Comparison of ENCODE assay signal across 10 cellular contexts in genomic region chr10:100715445-100716385, GRCh38. TPM values are rescaled to one million over a fixed set of nuclear protein-coding genes. Genes with fewer than 3 reads are reported as not detected.
DNase-seq lines count a peak whose midpoint lies in the region; ATAC-seq and TF ChIP-seq lines count a peak whose summit lies in the region.
"Had no signal": no experiment of that assay in that cellular context is flagged by ENCODE, and none has a peak within 500 bp of the region (broad histone marks: within the 10 kb centered on the region; RNA-seq: fewer than 3 reads in every experiment).

No MANE protein-coding gene starts in this region.

- DNase-seq in activated T-cell treated with anti-CD3 and anti-CD28 coated beads, Interleukin-2, amount 50 U/mL, for 4 hours: no peak
- DNase-seq in activated T-cell treated with anti-CD3 and anti-CD28 coated beads, Interleukin-2, amount 50 U/mL, for 1 hour: no peak
- DNase-seq in chondrocyte (ENCODE audit: low spot score): no peak
- peak; percentile 79 for DNase-seq in mesendoderm
- DNase-seq in ureter (ENCODE audit: low spot score): no peak
- DNase-seq in G401 (ENCODE audit: low spot score): no peak
- no peak for DNase-seq in kidney tubule cell (ENCODE audit: low spot score)
- DNase-seq: ACHN had no signal

- H3K23ac ChIP-seq in mesendoderm (ENCODE audit: low read length): no peak overlapping the region

- in situ Hi-C loops in G401 (cut with HindIII; ENCODE audit: low sequenced_read_pairs): no loop called here

- H2BK15ac ChIP-seq in mesendoderm (replicated peaks; ENCODE audit: low read depth): no peak overlapping the region

- no CpG with 5 or more reads among the region's 66 CpGs for whole genome bisulfite sequencing in mesendoderm (ENCODE audit: extremely low coverage, insufficient coverage, low lambda C conversion rate)

- H3K4me3 ChIP-seq in mesendoderm (ENCODE audit: low read length): peak overlapping the region; percentile 13
- peak overlapping the region; percentile 9 to 49 for H3K4me3 ChIP-seq in stomach smooth muscle (ENCODE audit: low read length in 2 of 2)

- H3K27ac ChIP-seq in mesendoderm (ENCODE audit: low read depth, low read length): no peak overlapping the region
- no peak overlapping the region for H3K27ac ChIP-seq in stomach smooth muscle (ENCODE audit: low read length)

- no peak overlapping the region for H2BK120ac ChIP-seq in mesendoderm (ENCODE audit: low read depth, low read length)

- no peak overlapping the region for H3K27ac Mint-ChIP-seq in chondrocyte (ENCODE audit: unreplicated experiment)
- H3K27ac Mint-ChIP-seq: T-helper 1 cell treated with Interleukin-12 subunit alpha and Interleukin-12 subunit beta and Interleukin-4 antibody, amounts not matched to agents 30 μg/mL and 1 μg/mL, for 36 hours had no signal

- H3K9me3 ChIP-seq in stomach smooth muscle (ENCODE audit: control insufficient read depth in 2 of 2, low read length in 2 of 2): no peaks in the 10 kb centered on the region

- peaks cover 51% of the 10 kb centered on the region for H3K27me3 ChIP-seq in mesendoderm (ENCODE audit: insufficient read depth, low read length, poor library complexity)
- peaks cover 68 to 72% of the 10 kb centered on the region in 2 donors for H3K27me3 ChIP-seq in stomach smooth muscle (ENCODE audit: control insufficient read depth in 1 of 2, insufficient read depth in 2 of 2, low read length in 2 of 2)

- peaks cover 6% of the 10 kb centered on the region for H3K4me1 Mint-ChIP-seq in activated T-cell treated with anti-CD3 and anti-CD28 coated beads, Interleukin-2, amount 50 U/mL, for 4 hours (ENCODE audit: low read depth)
- H3K4me1 Mint-ChIP-seq in chondrocyte (ENCODE audit: low read depth): peaks cover 7% of the 10 kb centered on the region

- no peaks in the 10 kb centered on the region for H3K79me2 ChIP-seq in mesendoderm (ENCODE audit: control insufficient read depth, insufficient read depth, low read length)

- H3K36me3 ChIP-seq in mesendoderm (ENCODE audit: control insufficient read depth, insufficient read depth, low read length) (no peaks in the 10 kb centered on the region), stomach smooth muscle (ENCODE audit: control insufficient read depth in 2 of 2, insufficient read depth in 2 of 2, low read length in 2 of 2) (no peaks in the 10 kb centered on the region)

- peak overlapping the region; percentile 57 for H3K9ac ChIP-seq in mesendoderm (ENCODE audit: low read length)
- no peak overlapping the region for H3K9ac ChIP-seq in stomach smooth muscle (ENCODE audit: low read length in 2 of 2)

- no peak overlapping the region for H2AK5ac ChIP-seq in mesendoderm (ENCODE audit: low read length)

- H3K18ac ChIP-seq in mesendoderm (ENCODE audit: low read length): no peak overlapping the region

- ATAC-seq in activated T-cell treated with anti-CD3 and anti-CD28 coated beads, Interleukin-2, amount 50 U/mL, for 4 hours: no peak

- no peak for TF ChIP-seq CTCF in chondrocyte (IDR thresholded peaks at IDR 0.05)

- H3K9me3 Mint-ChIP-seq in activated T-cell treated with anti-CD3 and anti-CD28 coated beads, Interleukin-2, amount 50 U/mL, for 4 hours: no peaks in the 10 kb centered on the region
- H3K9me3 Mint-ChIP-seq in chondrocyte (ENCODE audit: low read depth): no peaks in the 10 kb centered on the region
- H3K9me3 Mint-ChIP-seq: T-helper 1 cell treated with Interleukin-12 subunit alpha and Interleukin-12 subunit beta and Interleukin-4 antibody, amounts not matched to agents 30 μg/mL and 1 μg/mL, for 36 hours had no signal

- peak overlapping the region; percentile 81 for H3K56ac ChIP-seq in mesendoderm (ENCODE audit: low read length)

- peak overlapping the region; percentile 32 for H2BK5ac ChIP-seq in mesendoderm (ENCODE audit: low read length)

- H3K79me1 ChIP-seq in mesendoderm (ENCODE audit: low read length): no peaks in the 10 kb centered on the region

- H3K4me1 ChIP-seq in mesendoderm (ENCODE audit: control insufficient read depth, low read depth, low read length) (no peaks in the 10 kb centered on the region), stomach smooth muscle (ENCODE audit: control insufficient read depth, insufficient read depth, low read length) (peaks cover 5% of the 10 kb centered on the region)

- H3K36me3 Mint-ChIP-seq in activated T-cell treated with anti-CD3 and anti-CD28 coated beads, Interleukin-2, amount 50 U/mL, for 4 hours (ENCODE audit: insufficient read depth): no peaks in the 10 kb centered on the region
- peaks cover 5% of the 10 kb centered on the region for H3K36me3 Mint-ChIP-seq in chondrocyte (ENCODE audit: low read depth)

- no peak overlapping the region for H3K4ac ChIP-seq in mesendoderm (ENCODE audit: low read depth, low read length)

- H3K4me3 Mint-ChIP-seq in activated T-cell treated with anti-CD3 and anti-CD28 coated beads, Interleukin-2, amount 50 U/mL, for 4 hours: peak overlapping the region; percentile 12
- H3K4me3 Mint-ChIP-seq in chondrocyte (ENCODE audit: unreplicated experiment): peak overlapping the region; percentile 52
- H3K4me3 Mint-ChIP-seq: T-helper 1 cell treated with Interleukin-12 subunit alpha and Interleukin-12 subunit beta and Interleukin-4 antibody, amounts not matched to agents 30 μg/mL and 1 μg/mL, for 36 hours had no signal

- peaks cover 79% of the 10 kb centered on the region for H3K27me3 Mint-ChIP-seq in activated T-cell treated with anti-CD3 and anti-CD28 coated beads, Interleukin-2, amount 50 U/mL, for 4 hours (ENCODE audit: low read depth)
- H3K27me3 Mint-ChIP-seq in chondrocyte (ENCODE audit: low read depth): peaks cover 72% of the 10 kb centered on the region

- peak overlapping the region; percentile 68 for H4K5ac ChIP-seq in mesendoderm (ENCODE audit: low read length)

- H3K4me2 ChIP-seq in mesendoderm (ENCODE audit: low read length): peak overlapping the region; percentile 70

- H4K8ac ChIP-seq in mesendoderm (ENCODE audit: low read depth, low read length): no peak overlapping the region

RNA-seq across cellular contexts. Expression of gene PAX2, which starts 29.7 kb away (rescaled TPM):
- total RNA-seq in activated T-cell treated with anti-CD3 and anti-CD28 coated beads, Interleukin-2, amount 50 U/mL, for 4 hours: not detected
- 0.62 to 0.87 TPM in 2 of 3 replicates, not detected in the other for total RNA-seq in chondrocyte
- not detected for polyA plus RNA-seq in mesendoderm (2013, experiment 1 of 2)
- 0.03 TPM for polyA plus RNA-seq in mesendoderm (2013, experiment 2 of 2)
- total RNA-seq in ureter: 0.52 TPM
- 0.20 and 2.2 TPM in 2 replicates for total RNA-seq in G401 (2014; rRNA removed; shearing (Covaris generic))
